ENCODE assay signal across 40 cellular contexts in the genomic region with DNA sequence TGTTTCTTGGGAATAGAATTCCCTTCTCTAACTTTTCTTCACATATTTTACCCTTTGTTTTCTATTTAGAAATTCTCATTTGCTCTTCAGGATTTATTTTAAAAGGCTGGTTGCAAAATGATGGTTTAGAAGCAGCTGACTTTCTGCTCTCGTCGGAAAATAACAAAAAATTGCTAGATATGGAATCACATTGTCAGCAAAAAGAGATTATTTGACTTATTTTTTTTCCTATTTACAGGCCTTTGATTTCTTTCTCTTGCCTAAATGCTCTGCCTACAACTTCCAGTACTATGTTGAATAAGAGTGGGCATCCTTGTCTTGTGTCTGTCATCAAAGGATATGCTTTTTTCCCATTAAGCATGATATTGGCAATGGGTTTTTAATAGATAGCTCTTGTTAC.
"Had no signal": no experiment of that assay in that cellular context is flagged by ENCODE, and none has a peak within 500 bp of the region (broad histone marks: within the 10 kb centered on the region; RNA-seq: fewer than 3 reads in every experiment).

No MANE protein-coding gene starts in this region.

- H3K4me1 Mint-ChIP-seq: activated naive CD4-positive, alpha-beta T cell treated with anti-CD3 and anti-CD28 coated beads, Interleukin-2, amount 10 ng/mL, durations not matched to agents 7 days and 5 days; activated naive CD4-positive, alpha-beta T cell treated with anti-CD3 and anti-CD28 coated beads, Interleukin-2, amount 50 U/mL, for 24 hours; activated naive CD8-positive, alpha-beta T cell treated with anti-CD3 and anti-CD28 coated beads for 36 hours; activated naive CD8-positive, alpha-beta T cell treated with anti-CD3 and anti-CD28 coated beads, Interleukin-2, amount 10 ng/mL, durations not matched to agents 7 days and 5 days; activated naive CD8-positive, alpha-beta T cell treated with anti-CD3 and anti-CD28 coated beads, Interleukin-2, amount 50 U/mL, for 24 hours; activated T-helper 17 cell treated with anti-CD3 and anti-CD28 coated beads, Interleukin-2, amount 50 U/mL, for 72 hours; brain; central memory CD8-positive, alpha-beta T cell had no signal

- H3K4me3 Mint-ChIP-seq: activated naive CD4-positive, alpha-beta T cell treated with anti-CD3 and anti-CD28 coated beads for 36 hours; activated naive CD4-positive, alpha-beta T cell treated with anti-CD3 and anti-CD28 coated beads, Interleukin-2, amount 10 ng/mL, durations not matched to agents 7 days and 5 days; activated naive CD4-positive, alpha-beta T cell treated with anti-CD3 and anti-CD28 coated beads, Interleukin-2, amount 50 U/mL, for 24 hours; activated naive CD8-positive, alpha-beta T cell; activated naive CD8-positive, alpha-beta T cell treated with anti-CD3 and anti-CD28 coated beads for 36 hours; activated naive CD8-positive, alpha-beta T cell treated with anti-CD3 and anti-CD28 coated beads, Interleukin-2, amount 10 ng/mL, durations not matched to agents 7 days and 5 days; activated naive CD8-positive, alpha-beta T cell treated with anti-CD3 and anti-CD28 coated beads, Interleukin-2, amount 50 U/mL, for 24 hours; activated T-cell treated with anti-CD3 and anti-CD28 coated beads, Interleukin-2, amount 50 U/mL, for 24 hours; activated T-cell treated with anti-CD3 and anti-CD28 coated beads, Interleukin-2, amount 50 U/mL, for 4 hours; activated T-cell treated with anti-CD3 and anti-CD28 coated beads, Interleukin-2, amount 50 U/mL, for 72 hours; activated T-helper 1 cell treated with anti-CD3 and anti-CD28 coated beads, Interleukin-12 subunit alpha, Interleukin-12 subunit beta, Interleukin-2, Interleukin-4 antibody, amounts not matched to agents 30 ng/mL and 10 ng/mL and 1 ng/mL, durations not matched to agents 14 hours and 24 hours and 36 hours; activated T-helper 17 cell treated with anti-CD3 and anti-CD28 coated beads, Interleukin-2, amount 50 U/mL, for 72 hours; brain; central memory CD8-positive, alpha-beta T cell had no signal

- ATAC-seq: activated naive CD4-positive, alpha-beta T cell treated with anti-CD3 and anti-CD28 coated beads, Interleukin-2, amount 50 U/mL, for 72 hours; activated naive CD8-positive, alpha-beta T cell treated with anti-CD3 and anti-CD28 coated beads, Interleukin-2, amount 50 U/mL, for 24 hours; activated T-cell treated with anti-CD3 and anti-CD28 coated beads, Interleukin-2, amount 50 U/mL, for 4 hours; activated T-cell treated with anti-CD3 and anti-CD28 coated beads, Interleukin-2, amount 50 U/mL, for 72 hours; activated T-helper 17 cell treated with anti-CD3 and anti-CD28 coated beads, Interleukin-2, amount 50 U/mL, for 72 hours; body of pancreas had no signal

- H3K27me3 Mint-ChIP-seq: activated naive CD4-positive, alpha-beta T cell treated with anti-CD3 and anti-CD28 coated beads, Interleukin-2, amount 10 ng/mL, durations not matched to agents 7 days and 5 days; activated naive CD4-positive, alpha-beta T cell treated with anti-CD3 and anti-CD28 coated beads, Interleukin-2, amount 50 U/mL, for 24 hours; activated naive CD8-positive, alpha-beta T cell treated with anti-CD3 and anti-CD28 coated beads for 36 hours; activated naive CD8-positive, alpha-beta T cell treated with anti-CD3 and anti-CD28 coated beads, Interleukin-2, amount 10 ng/mL, durations not matched to agents 7 days and 5 days; activated naive CD8-positive, alpha-beta T cell treated with anti-CD3 and anti-CD28 coated beads, Interleukin-2, amount 50 U/mL, for 24 hours; activated T-cell treated with anti-CD3 and anti-CD28 coated beads, Interleukin-2, amount 50 U/mL, for 24 hours; activated T-helper 17 cell treated with anti-CD3 and anti-CD28 coated beads, Interleukin-2, amount 50 U/mL, for 72 hours; central memory CD8-positive, alpha-beta T cell had no signal

- H3K27me3 ChIP-seq: adrenal gland, ascending aorta, body of pancreas, brain microvascular endothelial cell, breast epithelium, cardiac muscle cell had no signal

- H3K27ac Mint-ChIP-seq: activated naive CD4-positive, alpha-beta T cell treated with anti-CD3 and anti-CD28 coated beads for 36 hours; activated naive CD4-positive, alpha-beta T cell treated with anti-CD3 and anti-CD28 coated beads, Interleukin-2, amount 10 ng/mL, durations not matched to agents 7 days and 5 days; activated naive CD4-positive, alpha-beta T cell treated with anti-CD3 and anti-CD28 coated beads, Interleukin-2, amount 50 U/mL, for 24 hours; activated naive CD4-positive, alpha-beta T cell treated with anti-CD3 and anti-CD28 coated beads, Interleukin-2, amount 50 U/mL, for 72 hours; activated naive CD8-positive, alpha-beta T cell; activated naive CD8-positive, alpha-beta T cell treated with anti-CD3 and anti-CD28 coated beads for 36 hours; activated naive CD8-positive, alpha-beta T cell treated with anti-CD3 and anti-CD28 coated beads, Interleukin-2, amount 10 ng/mL, durations not matched to agents 7 days and 5 days; activated naive CD8-positive, alpha-beta T cell treated with anti-CD3 and anti-CD28 coated beads, Interleukin-2, amount 50 U/mL, for 24 hours; activated T-cell treated with anti-CD3 and anti-CD28 coated beads, Interleukin-2, amount 50 U/mL, for 24 hours; activated T-cell treated with anti-CD3 and anti-CD28 coated beads, Interleukin-2, amount 50 U/mL, for 72 hours; activated T-helper 1 cell treated with anti-CD3 and anti-CD28 coated beads, Interleukin-12 subunit alpha, Interleukin-12 subunit beta, Interleukin-2, Interleukin-4 antibody, amounts not matched to agents 30 ng/mL and 10 ng/mL and 1 ng/mL, durations not matched to agents 14 hours and 24 hours and 36 hours; activated T-helper 17 cell treated with anti-CD3 and anti-CD28 coated beads, Interleukin-2, amount 50 U/mL, for 72 hours; activated T-helper 2 cell treated with anti-CD3 and anti-CD28 coated beads, Interferon-gamma antibody, Interleukin-2, Interleukin-4, amounts not matched to agents 10 μg/mL and 5 μg/mL and 100 μg/mL, durations not matched to agents 14 hours and 24 hours and 36 hours; brain had no signal

- H3K36me3 ChIP-seq: adrenal gland, ascending aorta, brain microvascular endothelial cell, breast epithelium, cardiac muscle cell had no signal

- H3K4me3 ChIP-seq: adrenal gland, ascending aorta, body of pancreas, breast epithelium, cardiac muscle cell had no signal

- FAIRE-seq: astrocyte, bronchial epithelial cell had no signal

- H3K9me3 Mint-ChIP-seq: activated naive CD4-positive, alpha-beta T cell treated with anti-CD3 and anti-CD28 coated beads for 36 hours; activated naive CD4-positive, alpha-beta T cell treated with anti-CD3 and anti-CD28 coated beads, Interleukin-2, amount 10 ng/mL, durations not matched to agents 7 days and 5 days; activated naive CD4-positive, alpha-beta T cell treated with anti-CD3 and anti-CD28 coated beads, Interleukin-2, amount 50 U/mL, for 24 hours; activated naive CD4-positive, alpha-beta T cell treated with anti-CD3 and anti-CD28 coated beads, Interleukin-2, amount 50 U/mL, for 72 hours; activated naive CD8-positive, alpha-beta T cell treated with anti-CD3 and anti-CD28 coated beads for 36 hours; activated naive CD8-positive, alpha-beta T cell treated with anti-CD3 and anti-CD28 coated beads, Interleukin-2, amount 50 U/mL, for 24 hours; activated T-cell treated with anti-CD3 and anti-CD28 coated beads, Interleukin-2, amount 50 U/mL, for 24 hours; activated T-cell treated with anti-CD3 and anti-CD28 coated beads, Interleukin-2, amount 50 U/mL, for 4 hours; activated T-cell treated with anti-CD3 and anti-CD28 coated beads, Interleukin-2, amount 50 U/mL, for 72 hours; activated T-helper 1 cell treated with anti-CD3 and anti-CD28 coated beads, Interleukin-12 subunit alpha, Interleukin-12 subunit beta, Interleukin-2, Interleukin-4 antibody, amounts not matched to agents 30 ng/mL and 10 ng/mL and 1 ng/mL, durations not matched to agents 14 hours and 24 hours and 36 hours; activated T-helper 17 cell treated with anti-CD3 and anti-CD28 coated beads, Interleukin-2, amount 50 U/mL, for 72 hours; activated T-helper 2 cell treated with anti-CD3 and anti-CD28 coated beads, Interferon-gamma antibody, Interleukin-2, Interleukin-4, amounts not matched to agents 10 μg/mL and 5 μg/mL and 100 μg/mL, durations not matched to agents 14 hours and 24 hours and 36 hours; brain; central memory CD8-positive, alpha-beta T cell had no signal

- H3K9me3 ChIP-seq: adrenal gland, ascending aorta, body of pancreas, breast epithelium had no signal

- H3K4me1 ChIP-seq: adrenal gland, ascending aorta, body of pancreas, breast epithelium had no signal

- H3K27ac ChIP-seq: adrenal gland, ascending aorta, body of pancreas, brain microvascular endothelial cell, breast epithelium, cardiac muscle cell had no signal

- DNase-seq: activated effector memory CD4-positive, alpha-beta T cell treated with anti-CD3 and anti-CD28 coated beads, Interleukin-2, amount 50 U/mL, for 16 hours; activated effector memory CD4-positive, alpha-beta T cell treated with Interleukin-2 at 50 U/mL for 16 hours; activated gamma-delta T cell; activated gamma-delta T cell treated with Interleukin-2 at 50 U/mL for 16 hours; activated naive CD4-positive, alpha-beta T cell; activated naive CD4-positive, alpha-beta T cell treated with anti-CD3 and anti-CD28 coated beads for 36 hours; activated naive CD4-positive, alpha-beta T cell treated with anti-CD3 and anti-CD28 coated beads, Interleukin-2, amount 10 ng/mL, durations not matched to agents 7 days and 5 days; activated naive CD4-positive, alpha-beta T cell treated with anti-CD3 and anti-CD28 coated beads, Interleukin-2, amount 50 U/mL, for 16 hours; activated naive CD4-positive, alpha-beta T cell treated with Interleukin-2 at 50 U/mL for 16 hours; activated naive CD8-positive, alpha-beta T cell treated with anti-CD3 and anti-CD28 coated beads for 36 hours; activated naive CD8-positive, alpha-beta T cell treated with anti-CD3 and anti-CD28 coated beads, Interleukin-2, amount 10 ng/mL, durations not matched to agents 7 days and 5 days; activated naive CD8-positive, alpha-beta T cell treated with anti-CD3 and anti-CD28 coated beads, Interleukin-2, amount 50 U/mL, for 24 hours; activated T-cell treated with anti-CD3 and anti-CD28 coated beads, Interleukin-2, amount 50 U/mL, for 1 hour; activated T-cell treated with anti-CD3 and anti-CD28 coated beads, Interleukin-2, amount 50 U/mL, for 24 hours; activated T-cell treated with anti-CD3 and anti-CD28 coated beads, Interleukin-2, amount 50 U/mL, for 4 hours; activated T-cell treated with anti-CD3 and anti-CD28 coated beads, Interleukin-2, amount 50 U/mL, for 48 hours; activated T-cell treated with anti-CD3 and anti-CD28 coated beads, Interleukin-2, amount 50 U/mL, for 72 hours; adrenal gland; amniotic stem cell; amygdala; anterior cingulate cortex; aorta; body of pancreas; brain microvascular endothelial cell; caudate nucleus; central memory CD4-positive, alpha-beta T cell; cerebellar nuclear complex had no signal
